In genomic region chrX:1870421-1870820, GRCh38 we compare ENCODE assay signal across 1 cellular context.
TF ChIP-seq lines count a peak whose summit lies in the region.

No MANE protein-coding gene starts in this region.

TF ChIP-seq in SK-N-SH treated with all-trans-retinoic acid at 6 μM for 48 hours, 23 proteins besides CTCF, POLR2A, EP300 and RAD21 (continued from another document):
- TF ChIP-seq TSHZ2 (CRISPR knock-in tag; IDR thresholded peaks at IDR 0.05) = no peak
- no peak for TF ChIP-seq PPARA (CRISPR knock-in tag; IDR thresholded peaks at IDR 0.05; ENCODE audit: borderline replicate concordance)
- no peak for TF ChIP-seq TOX (CRISPR knock-in tag; IDR thresholded peaks at IDR 0.05; ENCODE audit: borderline replicate concordance)
- TF ChIP-seq ZFP3 (CRISPR knock-in tag; IDR thresholded peaks at IDR 0.05) = no peak
- no peak for TF ChIP-seq OSR1 (CRISPR knock-in tag; IDR thresholded peaks at IDR 0.05)
- TF ChIP-seq SNAI2 (CRISPR knock-in tag; IDR thresholded peaks at IDR 0.05) = no peak
- TF ChIP-seq TCF4 (CRISPR knock-in tag; IDR thresholded peaks at IDR 0.05; ENCODE audit: borderline replicate concordance) = no peak
- TF ChIP-seq ZFP30 (CRISPR knock-in tag; IDR thresholded peaks at IDR 0.05) = no peak
- TF ChIP-seq GLIS3 (CRISPR knock-in tag; IDR thresholded peaks at IDR 0.05) = no peak
